Comparison of ENCODE assay signal across 13 cellular contexts in genomic region chr6:151961809-151962208, GRCh38.
"Had no signal": no experiment of that assay in that cellular context is flagged by ENCODE, and none has a peak within 500 bp of the region (broad histone marks: within the 10 kb centered on the region; RNA-seq: fewer than 3 reads in every experiment).

No MANE protein-coding gene starts in this region.

- H3K27me3 ChIP-seq: breast epithelium, sigmoid colon, thyroid gland had no signal

- ATAC-seq: mucosa of descending colon, psoas muscle had no signal

- H3K9me3 ChIP-seq: breast epithelium, mucosa of descending colon, psoas muscle, thyroid gland had no signal

- H3K4me1 ChIP-seq: breast epithelium, psoas muscle, sigmoid colon, thyroid gland had no signal

- DNase-seq: activated CD4-positive, alpha-beta T cell treated with anti-CD3 and anti-CD28 coated beads for 1 hour; activated effector memory CD4-positive, alpha-beta T cell treated with anti-CD3 and anti-CD28 coated beads, Interleukin-2, amount 50 U/mL, for 16 hours; activated naive CD8-positive, alpha-beta T cell treated with anti-CD3 and anti-CD28 coated beads, Interleukin-2, amount 10 ng/mL, durations not matched to agents 7 days and 5 days; aorta; endodermal cell; head of caudate nucleus; mucosa of descending colon; nucleus accumbens; psoas muscle; sigmoid colon; T-helper 9 cell; thyroid gland had no signal

- H3K4me3 ChIP-seq: breast epithelium, mucosa of descending colon, psoas muscle, sigmoid colon, thyroid gland had no signal

- H3K27ac ChIP-seq: breast epithelium, psoas muscle, sigmoid colon, thyroid gland had no signal

- H3K36me3 ChIP-seq: breast epithelium, sigmoid colon, thyroid gland had no signal
